Comparison of ENCODE assay signal across 1 cellular context in genomic region chr11:44568358-44568705, GRCh38.
TF ChIP-seq lines count a peak whose summit lies in the region.

No MANE protein-coding gene starts in this region.

TF ChIP-seq in liver, 16 proteins besides CTCF, POLR2A, EP300 and RAD21 (continued from another document):
- no peak for TF ChIP-seq NR2F2 (IDR thresholded peaks at IDR 0.05)
- no peak for TF ChIP-seq GABPA (IDR thresholded peaks at IDR 0.05 in 1 of 2, conservative IDR thresholded peaks at IDR 0.05 in 1 of 2)
